ENCODE assay signal across 1 cellular context in the genomic region with DNA sequence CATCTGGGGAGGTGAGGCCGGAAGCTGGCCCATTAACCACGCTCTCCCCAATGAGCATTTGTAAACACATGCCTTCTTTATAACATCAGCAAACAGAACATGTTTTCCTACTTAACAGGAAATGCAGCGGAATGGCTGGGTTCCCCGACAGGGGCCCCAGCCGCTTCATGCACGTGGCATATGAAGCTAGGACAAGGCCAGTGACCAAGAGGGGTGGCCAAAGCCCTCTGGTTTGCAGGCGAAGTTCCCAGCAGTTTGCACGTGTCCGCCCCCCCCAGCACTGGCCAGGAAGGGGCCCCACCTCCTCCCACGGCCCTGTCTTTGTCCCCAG.
A peak's percentile ranks its signal among the peaks of the same experiment; 100 is the strongest.
TF ChIP-seq lines count a peak whose summit lies in the region.

No MANE protein-coding gene starts in this region.

TF ChIP-seq in K562, 482 proteins besides CTCF, POLR2A, EP300 and RAD21 (continued from another document and continues in another):
- TF ChIP-seq, protein P1, sequence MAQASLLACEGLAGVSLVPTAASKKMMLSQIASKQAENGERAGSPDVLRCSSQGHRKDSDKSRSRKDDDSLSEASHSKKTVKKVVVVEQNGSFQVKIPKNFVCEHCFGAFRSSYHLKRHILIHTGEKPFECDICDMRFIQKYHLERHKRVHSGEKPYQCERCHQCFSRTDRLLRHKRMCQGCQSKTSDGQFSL (CRISPR knock-in tag; IDR thresholded peaks at IDR 0.05), result peak; percentile 98
- TF ChIP-seq, protein P1 (tag; IDR thresholded peaks at IDR 0.05), result peak; percentile 64 to 90; a peak in 3 of 4 replicates
- TF ChIP-seq, protein P2, sequence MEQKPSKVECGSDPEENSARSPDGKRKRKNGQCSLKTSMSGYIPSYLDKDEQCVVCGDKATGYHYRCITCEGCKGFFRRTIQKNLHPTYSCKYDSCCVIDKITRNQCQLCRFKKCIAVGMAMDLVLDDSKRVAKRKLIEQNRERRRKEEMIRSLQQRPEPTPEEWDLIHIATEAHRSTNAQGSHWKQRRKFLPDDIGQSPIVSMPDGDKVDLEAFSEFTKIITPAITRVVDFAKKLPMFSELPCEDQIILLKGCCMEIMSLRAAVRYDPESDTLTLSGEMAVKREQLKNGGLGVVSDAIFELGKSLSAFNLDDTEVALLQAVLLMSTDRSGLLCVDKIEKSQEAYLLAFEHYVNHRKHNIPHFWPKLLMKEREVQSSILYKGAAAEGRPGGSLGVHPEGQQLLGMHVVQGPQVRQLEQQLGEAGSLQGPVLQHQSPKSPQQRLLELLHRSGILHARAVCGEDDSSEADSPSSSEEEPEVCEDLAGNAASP (IDR thresholded peaks at IDR 0.05), result no peak
- TF ChIP-seq GATAD2B (IDR thresholded peaks at IDR 0.05; ENCODE audit: borderline replicate concordance) (no peak), PHB (CRISPR knock-in tag; IDR thresholded peaks at IDR 0.05) (no peak), ZNF253 (CRISPR knock-in tag; conservative IDR thresholded peaks at IDR 0.05) (no peak), CEBPB (tag; IDR thresholded peaks at IDR 0.05) (no peak), TEAD4 (IDR thresholded peaks at IDR 0.05; ENCODE audit: low read length) (no peak), TEAD4 (CRISPR knock-in tag; IDR thresholded peaks at IDR 0.05; ENCODE audit: borderline replicate concordance) (no peak), EGR1 (conservative IDR thresholded peaks at IDR 0.05) (no peak), MEF2D (tag; conservative IDR thresholded peaks at IDR 0.05; ENCODE audit: low read depth) (no peak), CAMTA2 (CRISPR knock-in tag; conservative IDR thresholded peaks at IDR 0.05) (no peak), ZNF76 (CRISPR knock-in tag; IDR thresholded peaks at IDR 0.05; ENCODE audit: borderline replicate concordance) (peak; percentile 62; the same call in 1 of the 2 replicates), ARHGAP35 (IDR thresholded peaks at IDR 0.05; ENCODE audit: partially characterized antibody) (no peak), ZNF696 (CRISPR knock-in tag; conservative IDR thresholded peaks at IDR 0.05) (no peak), ZFX (CRISPR knock-in tag; IDR thresholded peaks at IDR 0.05) (no peak), PCBP2 (IDR thresholded peaks at IDR 0.05; ENCODE audit: low read depth, low read length, poor library complexity, severe bottlenecking) (no peak), ZBTB7A (IDR thresholded peaks at IDR 0.05; ENCODE audit: borderline replicate concordance, control insufficient read depth, low read depth, low read length) (no peak), NFE2 (IDR thresholded peaks at IDR 0.05; ENCODE audit: low read depth) (no peak), PHF21A (IDR thresholded peaks at IDR 0.05; ENCODE audit: borderline replicate concordance, low read depth) (no peak), ZNF57 (CRISPR knock-in tag; IDR thresholded peaks at IDR 0.05) (no peak)
- TF ChIP-seq, protein P3, sequence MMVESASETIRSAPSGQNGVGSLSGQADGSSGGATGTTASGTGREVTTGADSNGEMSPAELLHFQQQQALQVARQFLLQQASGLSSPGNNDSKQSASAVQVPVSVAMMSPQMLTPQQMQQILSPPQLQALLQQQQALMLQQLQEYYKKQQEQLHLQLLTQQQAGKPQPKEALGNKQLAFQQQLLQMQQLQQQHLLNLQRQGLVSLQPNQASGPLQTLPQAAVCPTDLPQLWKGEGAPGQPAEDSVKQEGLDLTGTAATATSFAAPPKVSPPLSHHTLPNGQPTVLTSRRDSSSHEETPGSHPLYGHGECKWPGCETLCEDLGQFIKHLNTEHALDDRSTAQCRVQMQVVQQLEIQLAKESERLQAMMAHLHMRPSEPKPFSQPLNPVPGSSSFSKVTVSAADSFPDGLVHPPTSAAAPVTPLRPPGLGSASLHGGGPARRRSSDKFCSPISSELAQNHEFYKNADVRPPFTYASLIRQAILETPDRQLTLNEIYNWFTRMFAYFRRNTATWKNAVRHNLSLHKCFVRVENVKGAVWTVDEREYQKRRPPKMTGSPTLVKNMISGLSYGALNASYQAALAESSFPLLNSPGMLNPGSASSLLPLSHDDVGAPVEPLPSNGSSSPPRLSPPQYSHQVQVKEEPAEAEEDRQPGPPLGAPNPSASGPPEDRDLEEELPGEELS (CRISPR knock-in tag; IDR thresholded peaks at IDR 0.05; ENCODE audit: borderline replicate concordance), result no peak; the same call in none of the 2 replicates
- TF ChIP-seq, protein P4, sequence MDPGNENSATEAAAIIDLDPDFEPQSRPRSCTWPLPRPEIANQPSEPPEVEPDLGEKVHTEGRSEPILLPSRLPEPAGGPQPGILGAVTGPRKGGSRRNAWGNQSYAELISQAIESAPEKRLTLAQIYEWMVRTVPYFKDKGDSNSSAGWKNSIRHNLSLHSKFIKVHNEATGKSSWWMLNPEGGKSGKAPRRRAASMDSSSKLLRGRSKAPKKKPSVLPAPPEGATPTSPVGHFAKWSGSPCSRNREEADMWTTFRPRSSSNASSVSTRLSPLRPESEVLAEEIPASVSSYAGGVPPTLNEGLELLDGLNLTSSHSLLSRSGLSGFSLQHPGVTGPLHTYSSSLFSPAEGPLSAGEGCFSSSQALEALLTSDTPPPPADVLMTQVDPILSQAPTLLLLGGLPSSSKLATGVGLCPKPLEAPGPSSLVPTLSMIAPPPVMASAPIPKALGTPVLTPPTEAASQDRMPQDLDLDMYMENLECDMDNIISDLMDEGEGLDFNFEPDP (CRISPR knock-in tag; IDR thresholded peaks at IDR 0.05), result 0 out of 2 replicates have a peak, but pooled peaks have one; percentile 18
- TF ChIP-seq, protein P5, sequence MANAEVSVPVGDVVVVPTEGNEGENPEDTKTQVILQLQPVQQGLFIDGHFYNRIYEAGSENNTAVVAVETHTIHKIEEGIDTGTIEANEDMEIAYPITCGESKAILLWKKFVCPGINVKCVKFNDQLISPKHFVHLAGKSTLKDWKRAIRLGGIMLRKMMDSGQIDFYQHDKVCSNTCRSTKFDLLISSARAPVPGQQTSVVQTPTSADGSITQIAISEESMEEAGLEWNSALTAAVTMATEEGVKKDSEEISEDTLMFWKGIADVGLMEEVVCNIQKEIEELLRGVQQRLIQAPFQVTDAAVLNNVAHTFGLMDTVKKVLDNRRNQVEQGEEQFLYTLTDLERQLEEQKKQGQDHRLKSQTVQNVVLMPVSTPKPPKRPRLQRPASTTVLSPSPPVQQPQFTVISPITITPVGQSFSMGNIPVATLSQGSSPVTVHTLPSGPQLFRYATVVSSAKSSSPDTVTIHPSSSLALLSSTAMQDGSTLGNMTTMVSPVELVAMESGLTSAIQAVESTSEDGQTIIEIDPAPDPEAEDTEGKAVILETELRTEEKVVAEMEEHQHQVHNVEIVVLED (CRISPR knock-in tag; IDR thresholded peaks at IDR 0.05), result no peak
- TF ChIP-seq, protein P6, sequence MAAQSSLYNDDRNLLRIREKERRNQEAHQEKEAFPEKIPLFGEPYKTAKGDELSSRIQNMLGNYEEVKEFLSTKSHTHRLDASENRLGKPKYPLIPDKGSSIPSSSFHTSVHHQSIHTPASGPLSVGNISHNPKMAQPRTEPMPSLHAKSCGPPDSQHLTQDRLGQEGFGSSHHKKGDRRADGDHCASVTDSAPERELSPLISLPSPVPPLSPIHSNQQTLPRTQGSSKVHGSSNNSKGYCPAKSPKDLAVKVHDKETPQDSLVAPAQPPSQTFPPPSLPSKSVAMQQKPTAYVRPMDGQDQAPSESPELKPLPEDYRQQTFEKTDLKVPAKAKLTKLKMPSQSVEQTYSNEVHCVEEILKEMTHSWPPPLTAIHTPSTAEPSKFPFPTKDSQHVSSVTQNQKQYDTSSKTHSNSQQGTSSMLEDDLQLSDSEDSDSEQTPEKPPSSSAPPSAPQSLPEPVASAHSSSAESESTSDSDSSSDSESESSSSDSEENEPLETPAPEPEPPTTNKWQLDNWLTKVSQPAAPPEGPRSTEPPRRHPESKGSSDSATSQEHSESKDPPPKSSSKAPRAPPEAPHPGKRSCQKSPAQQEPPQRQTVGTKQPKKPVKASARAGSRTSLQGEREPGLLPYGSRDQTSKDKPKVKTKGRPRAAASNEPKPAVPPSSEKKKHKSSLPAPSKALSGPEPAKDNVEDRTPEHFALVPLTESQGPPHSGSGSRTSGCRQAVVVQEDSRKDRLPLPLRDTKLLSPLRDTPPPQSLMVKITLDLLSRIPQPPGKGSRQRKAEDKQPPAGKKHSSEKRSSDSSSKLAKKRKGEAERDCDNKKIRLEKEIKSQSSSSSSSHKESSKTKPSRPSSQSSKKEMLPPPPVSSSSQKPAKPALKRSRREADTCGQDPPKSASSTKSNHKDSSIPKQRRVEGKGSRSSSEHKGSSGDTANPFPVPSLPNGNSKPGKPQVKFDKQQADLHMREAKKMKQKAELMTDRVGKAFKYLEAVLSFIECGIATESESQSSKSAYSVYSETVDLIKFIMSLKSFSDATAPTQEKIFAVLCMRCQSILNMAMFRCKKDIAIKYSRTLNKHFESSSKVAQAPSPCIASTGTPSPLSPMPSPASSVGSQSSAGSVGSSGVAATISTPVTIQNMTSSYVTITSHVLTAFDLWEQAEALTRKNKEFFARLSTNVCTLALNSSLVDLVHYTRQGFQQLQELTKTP (IDR thresholded peaks at IDR 0.05; ENCODE audit: low read depth in 1 of 2, partially characterized antibody in 2 of 2), result no peak
- TF ChIP-seq, protein P7, sequence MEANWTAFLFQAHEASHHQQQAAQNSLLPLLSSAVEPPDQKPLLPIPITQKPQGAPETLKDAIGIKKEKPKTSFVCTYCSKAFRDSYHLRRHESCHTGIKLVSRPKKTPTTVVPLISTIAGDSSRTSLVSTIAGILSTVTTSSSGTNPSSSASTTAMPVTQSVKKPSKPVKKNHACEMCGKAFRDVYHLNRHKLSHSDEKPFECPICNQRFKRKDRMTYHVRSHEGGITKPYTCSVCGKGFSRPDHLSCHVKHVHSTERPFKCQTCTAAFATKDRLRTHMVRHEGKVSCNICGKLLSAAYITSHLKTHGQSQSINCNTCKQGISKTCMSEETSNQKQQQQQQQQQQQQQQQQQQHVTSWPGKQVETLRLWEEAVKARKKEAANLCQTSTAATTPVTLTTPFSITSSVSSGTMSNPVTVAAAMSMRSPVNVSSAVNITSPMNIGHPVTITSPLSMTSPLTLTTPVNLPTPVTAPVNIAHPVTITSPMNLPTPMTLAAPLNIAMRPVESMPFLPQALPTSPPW (CRISPR knock-in tag; IDR thresholded peaks at IDR 0.05), result no peak
- TF ChIP-seq, protein P8, sequence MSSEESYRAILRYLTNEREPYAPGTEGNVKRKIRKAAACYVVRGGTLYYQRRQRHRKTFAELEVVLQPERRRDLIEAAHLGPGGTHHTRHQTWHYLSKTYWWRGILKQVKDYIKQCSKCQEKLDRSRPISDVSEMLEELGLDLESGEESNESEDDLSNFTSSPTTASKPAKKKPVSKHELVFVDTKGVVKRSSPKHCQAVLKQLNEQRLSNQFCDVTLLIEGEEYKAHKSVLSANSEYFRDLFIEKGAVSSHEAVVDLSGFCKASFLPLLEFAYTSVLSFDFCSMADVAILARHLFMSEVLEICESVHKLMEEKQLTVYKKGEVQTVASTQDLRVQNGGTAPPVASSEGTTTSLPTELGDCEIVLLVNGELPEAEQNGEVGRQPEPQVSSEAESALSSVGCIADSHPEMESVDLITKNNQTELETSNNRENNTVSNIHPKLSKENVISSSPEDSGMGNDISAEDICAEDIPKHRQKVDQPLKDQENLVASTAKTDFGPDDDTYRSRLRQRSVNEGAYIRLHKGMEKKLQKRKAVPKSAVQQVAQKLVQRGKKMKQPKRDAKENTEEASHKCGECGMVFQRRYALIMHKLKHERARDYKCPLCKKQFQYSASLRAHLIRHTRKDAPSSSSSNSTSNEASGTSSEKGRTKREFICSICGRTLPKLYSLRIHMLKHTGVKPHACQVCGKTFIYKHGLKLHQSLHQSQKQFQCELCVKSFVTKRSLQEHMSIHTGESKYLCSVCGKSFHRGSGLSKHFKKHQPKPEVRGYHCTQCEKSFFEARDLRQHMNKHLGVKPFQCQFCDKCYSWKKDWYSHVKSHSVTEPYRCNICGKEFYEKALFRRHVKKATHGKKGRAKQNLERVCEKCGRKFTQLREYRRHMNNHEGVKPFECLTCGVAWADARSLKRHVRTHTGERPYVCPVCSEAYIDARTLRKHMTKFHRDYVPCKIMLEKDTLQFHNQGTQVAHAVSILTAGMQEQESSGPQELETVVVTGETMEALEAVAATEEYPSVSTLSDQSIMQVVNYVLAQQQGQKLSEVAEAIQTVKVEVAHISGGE (CRISPR knock-in tag; IDR thresholded peaks at IDR 0.05), result peak in 1 of 3 experiments; percentile 57; a peak in 1 of 6 replicates
- TF ChIP-seq, protein P9, sequence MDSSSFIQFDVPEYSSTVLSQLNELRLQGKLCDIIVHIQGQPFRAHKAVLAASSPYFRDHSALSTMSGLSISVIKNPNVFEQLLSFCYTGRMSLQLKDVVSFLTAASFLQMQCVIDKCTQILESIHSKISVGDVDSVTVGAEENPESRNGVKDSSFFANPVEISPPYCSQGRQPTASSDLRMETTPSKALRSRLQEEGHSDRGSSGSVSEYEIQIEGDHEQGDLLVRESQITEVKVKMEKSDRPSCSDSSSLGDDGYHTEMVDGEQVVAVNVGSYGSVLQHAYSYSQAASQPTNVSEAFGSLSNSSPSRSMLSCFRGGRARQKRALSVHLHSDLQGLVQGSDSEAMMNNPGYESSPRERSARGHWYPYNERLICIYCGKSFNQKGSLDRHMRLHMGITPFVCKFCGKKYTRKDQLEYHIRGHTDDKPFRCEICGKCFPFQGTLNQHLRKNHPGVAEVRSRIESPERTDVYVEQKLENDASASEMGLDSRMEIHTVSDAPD (CRISPR knock-in tag; IDR thresholded peaks at IDR 0.05), result no peak
- TF ChIP-seq, protein P10, sequence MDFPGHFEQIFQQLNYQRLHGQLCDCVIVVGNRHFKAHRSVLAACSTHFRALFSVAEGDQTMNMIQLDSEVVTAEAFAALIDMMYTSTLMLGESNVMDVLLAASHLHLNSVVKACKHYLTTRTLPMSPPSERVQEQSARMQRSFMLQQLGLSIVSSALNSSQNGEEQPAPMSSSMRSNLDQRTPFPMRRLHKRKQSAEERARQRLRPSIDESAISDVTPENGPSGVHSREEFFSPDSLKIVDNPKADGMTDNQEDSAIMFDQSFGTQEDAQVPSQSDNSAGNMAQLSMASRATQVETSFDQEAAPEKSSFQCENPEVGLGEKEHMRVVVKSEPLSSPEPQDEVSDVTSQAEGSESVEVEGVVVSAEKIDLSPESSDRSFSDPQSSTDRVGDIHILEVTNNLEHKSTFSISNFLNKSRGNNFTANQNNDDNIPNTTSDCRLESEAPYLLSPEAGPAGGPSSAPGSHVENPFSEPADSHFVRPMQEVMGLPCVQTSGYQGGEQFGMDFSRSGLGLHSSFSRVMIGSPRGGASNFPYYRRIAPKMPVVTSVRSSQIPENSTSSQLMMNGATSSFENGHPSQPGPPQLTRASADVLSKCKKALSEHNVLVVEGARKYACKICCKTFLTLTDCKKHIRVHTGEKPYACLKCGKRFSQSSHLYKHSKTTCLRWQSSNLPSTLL (IDR thresholded peaks at IDR 0.05), result no peak
